ENCODE assay signal across 19 cellular contexts in genomic region chr9:93148721-93149120, GRCh38. TPM values are rescaled to one million over a fixed set of nuclear protein-coding genes. Genes with fewer than 3 reads are reported as not detected.
"Had no signal": no experiment of that assay in that cellular context is flagged by ENCODE, and none has a peak within 500 bp of the region (broad histone marks: within the 10 kb centered on the region; RNA-seq: fewer than 3 reads in every experiment).

No MANE protein-coding gene starts in this region.

- H3K9me3 ChIP-seq: body of pancreas, colonic mucosa, sigmoid colon, SJSA1, tibial nerve, vagina had no signal

- H3K36me3 ChIP-seq: colonic mucosa, sigmoid colon, SJSA1, tibial nerve, vagina had no signal

- H3K4me3 ChIP-seq: body of pancreas, colonic mucosa, sigmoid colon, SJSA1, tibial nerve, vagina had no signal

- H3K27ac Mint-ChIP-seq: stimulated activated memory B cell treated with anti-CD40 and anti-IgM and Interleukin-4, amounts not matched to agents 10 μg/mL and 1 μg/mL and 100 μg/mL, for 72 hours had no signal

- DNase-seq: activated CD4-positive, CD25-positive, alpha-beta regulatory T cell treated with anti-CD3 and anti-CD28 coated beads, Interleukin-2, amount 50 U/mL, for 72 hours; activated CD8-positive, alpha-beta memory T cell treated with anti-CD3 and anti-CD28 coated beads for 24 hours; activated gamma-delta T cell treated with Interleukin-2 at 50 U/mL for 16 hours; amygdala; body of pancreas; central memory CD4-positive, alpha-beta T cell; colonic mucosa; sigmoid colon; stimulated activated CD4-positive, alpha-beta T cell treated with anti-CD3 and anti-CD28 coated beads, Interleukin-2, amount 100 ng/mL, for 24 hours; substantia nigra; T1000 had no signal

- FAIRE-seq: keratinocyte had no signal

- H3K4me1 ChIP-seq: colonic mucosa, parathyroid adenoma, SJSA1 had no signal

- H3K79me2 ChIP-seq: parathyroid adenoma had no signal

- ATAC-seq: body of pancreas; esophagus mucosa; left lobe of liver; stimulated activated memory B cell treated with anti-CD40 and anti-IgM and Interleukin-4, amounts not matched to agents 10 μg/mL and 1 μg/mL and 100 μg/mL, for 72 hours had no signal

- H3K27ac ChIP-seq: body of pancreas, colonic mucosa, parathyroid adenoma, sigmoid colon, SJSA1, tibial nerve, vagina had no signal

- H3K36me3 Mint-ChIP-seq: stimulated activated memory B cell treated with anti-CD40 and anti-IgM and Interleukin-4, amounts not matched to agents 10 μg/mL and 1 μg/mL and 100 μg/mL, for 72 hours had no signal

- H3K27me3 ChIP-seq: body of pancreas, colonic mucosa, sigmoid colon, SJSA1, tibial nerve, vagina had no signal

- H3K4me3 Mint-ChIP-seq: stimulated activated memory B cell treated with anti-CD40 and anti-IgM and Interleukin-4, amounts not matched to agents 10 μg/mL and 1 μg/mL and 100 μg/mL, for 72 hours had no signal

- H3K9ac ChIP-seq: parathyroid adenoma had no signal

- H2AFZ ChIP-seq: parathyroid adenoma had no signal

- H3K27me3 Mint-ChIP-seq: stimulated activated memory B cell treated with anti-CD40 and anti-IgM and Interleukin-4, amounts not matched to agents 10 μg/mL and 1 μg/mL and 100 μg/mL, for 72 hours had no signal

RNA-seq across cellular contexts. Expression of gene WNK2, which starts 35.2 kb away (rescaled TPM):
- total RNA-seq: SJSA1 had no signal
- polyA plus RNA-seq: keratinocyte had no signal
